ENCODE assay signal across 10 cellular contexts in genomic region chr6:112254921-112255320, GRCh38. TPM values are rescaled to one million over a fixed set of nuclear protein-coding genes. Genes with fewer than 3 reads are reported as not detected.
DNase-seq lines count a peak whose midpoint lies in the region; TF ChIP-seq lines count a peak whose summit lies in the region.
"Had no signal": no experiment of that assay in that cellular context is flagged by ENCODE, and none has a peak within 500 bp of the region (broad histone marks: within the 10 kb centered on the region; RNA-seq: fewer than 3 reads in every experiment).

No MANE protein-coding gene starts in this region.

- H3K27ac ChIP-seq in AG04450 (ENCODE audit: low read depth, low read length) (no peak overlapping the region), Peyer's patch (peak overlapping the region in 3 of 4 donors; percentile 66 to 87 (median 84))

- no peak overlapping the region for H2AFZ ChIP-seq in neuron (ENCODE audit: low read depth, low read length)

- TF ChIP-seq CTCF in AG04450 (IDR thresholded peaks at IDR 0.05; ENCODE audit: low read depth, low read length) (no peak), Peyer's patch (IDR thresholded peaks at IDR 0.05) (no peak), fibroblast of the aortic adventitia (IDR thresholded peaks at IDR 0.05; ENCODE audit: insufficient read depth, low read length) (no peak)

- H3K4me1 ChIP-seq in Peyer's patch, result no peaks in the 10 kb centered on the region
- H3K4me1 ChIP-seq in neuron (ENCODE audit: insufficient read depth, low read length), result peaks cover 30% of the 10 kb centered on the region

- no peak for DNase-seq in AG04450 (ENCODE audit: low read depth, low spot score)
- no peak for DNase-seq in Peyer's patch
- DNase-seq in fibroblast of the aortic adventitia (ENCODE audit: low read depth), result no peak
- no peak for DNase-seq in NCI-H2081 (lab: John Stamatoyannopoulos, UW)
- DNase-seq in CD1c-positive myeloid dendritic cell (ENCODE audit: extremely low spot score), result no peak
- no peak for DNase-seq in inferior parietal cortex (ENCODE audit: extremely low spot score)
- DNase-seq in HUDEP-2 (lab: John Stamatoyannopoulos, UW; ENCODE audit: unreplicated experiment in 76 of 76), result no peak
- DNase-seq: T-helper 2 cell had no signal

- CTCF ChIA-PET in AG04450 (lab: Charles Lee), result interaction anchor here (0.6 to 2.7 kb wide), 7 partner anchors 37 to 1413 kb away, joined by 3 to 10 read pairs (median 4); no protein-coding TSS in a partner anchor

- TF ChIP-seq POLR2A in Peyer's patch (IDR thresholded peaks at IDR 0.05), result no peak

- H3K9me3 ChIP-seq in AG04450 (ENCODE audit: control insufficient read depth, insufficient read depth, low read length), result peaks cover 3% of the 10 kb centered on the region; the same call in 1 of the 2 replicates
- no peaks in the 10 kb centered on the region for H3K9me3 ChIP-seq in Peyer's patch
- H3K9me3 ChIP-seq in neuron (ENCODE audit: low read length), result no peaks in the 10 kb centered on the region

- POLR2A ChIA-PET in AG04450 (lab: Yijun Ruan, JAX), result interaction anchor here (0.6 to 1.8 kb wide), 9 partner anchors 11 to 72 kb away, joined by 3 to 9 read pairs (median 5); no protein-coding TSS in a partner anchor

- H3K27me3 ChIP-seq in AG04450 (ENCODE audit: control insufficient read depth, insufficient read depth, low read length) (no peaks in the 10 kb centered on the region), Peyer's patch (no peaks in the 10 kb centered on the region), neuron (ENCODE audit: insufficient read depth, low read length) (no peaks in the 10 kb centered on the region)

- H3K4me3 ChIP-seq in AG04450 (ENCODE audit: low read depth, low read length) (peak overlapping the region; percentile 90), Peyer's patch (peak overlapping the region in 1 of 4 donors; percentile 62), fibroblast of the aortic adventitia (ENCODE audit: low read depth, low read length) (peak overlapping the region; percentile 98), neuron (ENCODE audit: low read length) (peak overlapping the region; percentile 61)
- H3K4me3 ChIP-seq: GM12878 had no signal

- H3K36me3 ChIP-seq in Peyer's patch, result no peaks in the 10 kb centered on the region
- no peaks in the 10 kb centered on the region for H3K36me3 ChIP-seq in neuron (ENCODE audit: insufficient read depth, low read length)

RNA-seq across cellular contexts. Expression of gene LAMA4, which starts 0.6 kb away (rescaled TPM):
- polyA plus RNA-seq in AG04450 (2011; rRNA removed), result 231 and 246 TPM in 2 replicates
- 415 and 507 TPM in 2 replicates for polyA minus RNA-seq in AG04450 (2011; rRNA and poly(A)+ RNA removed)
- 10 to 100 TPM in 3 of 4 donors, 1 to 10 TPM in 1; 10.0 to 99.0 (median 28.9) TPM for total RNA-seq in Peyer's patch
- 306 and 904 TPM in 2 replicates for total RNA-seq in fibroblast of the aortic adventitia (ENCODE audit: low replicate concordance)
